Comparison of ENCODE assay signal across 1 cellular context in the genomic region with DNA sequence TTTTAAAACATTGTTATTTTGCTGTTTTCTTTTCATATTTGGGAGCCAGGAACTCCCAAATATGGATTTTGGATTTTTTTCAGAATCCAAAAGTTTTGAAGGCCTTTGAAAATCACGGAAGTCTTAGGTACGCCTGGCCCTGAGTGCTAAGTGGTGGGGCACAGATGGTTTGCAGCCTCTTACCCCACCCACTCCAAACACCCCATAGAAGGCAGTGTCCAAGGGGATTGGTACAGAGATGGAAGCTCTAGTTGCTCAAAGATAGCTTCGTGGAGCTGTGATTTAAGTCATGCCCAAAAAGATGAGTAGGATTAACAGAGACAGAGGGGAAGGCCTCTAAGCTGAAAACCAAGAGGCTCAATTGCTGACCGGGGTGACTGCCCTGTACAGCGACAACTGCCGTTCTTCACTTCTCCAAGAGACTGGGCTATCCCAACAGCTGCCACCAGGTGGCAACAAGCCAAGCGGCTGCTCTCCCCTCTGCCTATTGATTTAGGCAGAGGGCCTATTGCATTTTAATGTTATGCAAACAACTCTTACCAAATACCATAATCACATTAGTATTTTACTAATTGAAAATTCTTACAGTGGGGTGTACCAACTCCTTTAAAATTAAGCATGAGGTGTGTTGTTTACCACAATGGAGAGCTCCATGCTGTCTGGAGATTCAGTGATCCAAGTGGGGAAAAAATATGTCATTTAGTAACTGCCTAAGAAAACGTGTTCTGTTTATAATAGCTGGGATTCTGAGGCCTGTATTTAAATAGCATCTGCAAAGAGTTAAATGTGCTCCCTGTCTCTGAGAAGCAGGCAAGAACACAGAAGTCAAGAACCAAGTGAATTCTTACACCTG.
TF ChIP-seq lines count a peak whose summit lies in the region.

No MANE protein-coding gene starts in this region.

TF ChIP-seq in GM23338, 12 proteins besides CTCF, POLR2A, EP300 and RAD21 (continued from another document):
- TF ChIP-seq, protein P1, sequence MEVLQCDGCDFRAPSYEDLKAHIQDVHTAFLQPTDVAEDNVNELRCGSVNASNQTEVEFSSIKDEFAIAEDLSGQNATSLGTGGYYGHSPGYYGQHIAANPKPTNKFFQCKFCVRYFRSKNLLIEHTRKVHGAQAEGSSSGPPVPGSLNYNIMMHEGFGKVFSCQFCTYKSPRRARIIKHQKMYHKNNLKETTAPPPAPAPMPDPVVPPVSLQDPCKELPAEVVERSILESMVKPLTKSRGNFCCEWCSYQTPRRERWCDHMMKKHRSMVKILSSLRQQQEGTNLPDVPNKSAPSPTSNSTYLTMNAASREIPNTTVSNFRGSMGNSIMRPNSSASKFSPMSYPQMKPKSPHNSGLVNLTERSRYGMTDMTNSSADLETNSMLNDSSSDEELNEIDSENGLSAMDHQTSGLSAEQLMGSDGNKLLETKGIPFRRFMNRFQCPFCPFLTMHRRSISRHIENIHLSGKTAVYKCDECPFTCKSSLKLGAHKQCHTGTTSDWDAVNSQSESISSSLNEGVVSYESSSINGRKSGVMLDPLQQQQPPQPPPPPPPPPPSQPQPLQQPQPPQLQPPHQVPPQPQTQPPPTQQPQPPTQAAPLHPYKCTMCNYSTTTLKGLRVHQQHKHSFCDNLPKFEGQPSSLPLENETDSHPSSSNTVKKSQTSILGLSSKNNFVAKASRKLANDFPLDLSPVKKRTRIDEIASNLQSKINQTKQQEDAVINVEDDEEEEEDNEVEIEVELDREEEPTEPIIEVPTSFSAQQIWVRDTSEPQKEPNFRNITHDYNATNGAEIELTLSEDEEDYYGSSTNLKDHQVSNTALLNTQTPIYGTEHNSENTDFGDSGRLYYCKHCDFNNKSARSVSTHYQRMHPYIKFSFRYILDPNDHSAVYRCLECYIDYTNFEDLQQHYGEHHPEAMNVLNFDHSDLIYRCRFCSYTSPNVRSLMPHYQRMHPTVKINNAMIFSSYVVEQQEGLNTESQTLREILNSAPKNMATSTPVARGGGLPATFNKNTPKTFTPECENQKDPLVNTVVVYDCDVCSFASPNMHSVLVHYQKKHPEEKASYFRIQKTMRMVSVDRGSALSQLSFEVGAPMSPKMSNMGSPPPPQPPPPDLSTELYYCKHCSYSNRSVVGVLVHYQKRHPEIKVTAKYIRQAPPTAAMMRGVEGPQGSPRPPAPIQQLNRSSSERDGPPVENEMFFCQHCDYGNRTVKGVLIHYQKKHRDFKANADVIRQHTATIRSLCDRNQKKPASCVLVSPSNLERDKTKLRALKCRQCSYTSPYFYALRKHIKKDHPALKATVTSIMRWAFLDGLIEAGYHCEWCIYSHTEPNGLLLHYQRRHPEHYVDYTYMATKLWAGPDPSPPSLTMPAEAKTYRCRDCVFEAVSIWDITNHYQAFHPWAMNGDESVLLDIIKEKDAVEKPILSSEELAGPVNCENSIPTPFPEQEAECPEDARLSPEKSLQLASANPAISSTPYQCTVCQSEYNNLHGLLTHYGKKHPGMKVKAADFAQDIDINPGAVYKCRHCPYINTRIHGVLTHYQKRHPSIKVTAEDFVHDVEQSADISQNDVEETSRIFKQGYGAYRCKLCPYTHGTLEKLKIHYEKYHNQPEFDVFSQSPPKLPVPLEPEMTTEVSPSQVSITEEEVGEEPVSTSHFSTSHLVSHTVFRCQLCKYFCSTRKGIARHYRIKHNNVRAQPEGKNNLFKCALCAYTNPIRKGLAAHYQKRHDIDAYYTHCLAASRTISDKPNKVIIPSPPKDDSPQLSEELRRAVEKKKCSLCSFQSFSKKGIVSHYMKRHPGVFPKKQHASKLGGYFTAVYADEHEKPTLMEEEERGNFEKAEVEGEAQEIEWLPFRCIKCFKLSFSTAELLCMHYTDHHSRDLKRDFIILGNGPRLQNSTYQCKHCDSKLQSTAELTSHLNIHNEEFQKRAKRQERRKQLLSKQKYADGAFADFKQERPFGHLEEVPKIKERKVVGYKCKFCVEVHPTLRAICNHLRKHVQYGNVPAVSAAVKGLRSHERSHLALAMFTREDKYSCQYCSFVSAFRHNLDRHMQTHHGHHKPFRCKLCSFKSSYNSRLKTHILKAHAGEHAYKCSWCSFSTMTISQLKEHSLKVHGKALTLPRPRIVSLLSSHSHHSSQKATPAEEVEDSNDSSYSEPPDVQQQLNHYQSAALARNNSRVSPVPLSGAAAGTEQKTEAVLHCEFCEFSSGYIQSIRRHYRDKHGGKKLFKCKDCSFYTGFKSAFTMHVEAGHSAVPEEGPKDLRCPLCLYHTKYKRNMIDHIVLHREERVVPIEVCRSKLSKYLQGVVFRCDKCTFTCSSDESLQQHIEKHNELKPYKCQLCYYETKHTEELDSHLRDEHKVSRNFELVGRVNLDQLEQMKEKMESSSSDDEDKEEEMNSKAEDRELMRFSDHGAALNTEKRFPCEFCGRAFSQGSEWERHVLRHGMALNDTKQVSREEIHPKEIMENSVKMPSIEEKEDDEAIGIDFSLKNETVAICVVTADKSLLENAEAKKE (CRISPR knock-in tag; IDR thresholded peaks at IDR 0.05) = no peak
- TF ChIP-seq EZH2phosphoT487 (IDR thresholded peaks at IDR 0.05; ENCODE audit: unreplicated experiment) = no peak
- TF ChIP-seq, protein P2, sequence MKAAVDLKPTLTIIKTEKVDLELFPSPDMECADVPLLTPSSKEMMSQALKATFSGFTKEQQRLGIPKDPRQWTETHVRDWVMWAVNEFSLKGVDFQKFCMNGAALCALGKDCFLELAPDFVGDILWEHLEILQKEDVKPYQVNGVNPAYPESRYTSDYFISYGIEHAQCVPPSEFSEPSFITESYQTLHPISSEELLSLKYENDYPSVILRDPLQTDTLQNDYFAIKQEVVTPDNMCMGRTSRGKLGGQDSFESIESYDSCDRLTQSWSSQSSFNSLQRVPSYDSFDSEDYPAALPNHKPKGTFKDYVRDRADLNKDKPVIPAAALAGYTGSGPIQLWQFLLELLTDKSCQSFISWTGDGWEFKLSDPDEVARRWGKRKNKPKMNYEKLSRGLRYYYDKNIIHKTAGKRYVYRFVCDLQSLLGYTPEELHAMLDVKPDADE (IDR thresholded peaks at IDR 0.05) = no peak
TF ChIP-seq in GM23338: peak in this region for 0.
